ENCODE assay signal across 8 cellular contexts in genomic region chr1:211680752-211681327, GRCh38. TPM values are rescaled to one million over a fixed set of nuclear protein-coding genes. Genes with fewer than 3 reads are reported as not detected.
DNase-seq lines count a peak whose midpoint lies in the region; ATAC-seq and TF ChIP-seq lines count a peak whose summit lies in the region.

No MANE protein-coding gene starts in this region.

- H3K27me3 ChIP-seq in left ventricle myocardium inferior (ENCODE audit: low read depth) (peaks cover 7% of the 10 kb centered on the region), sigmoid colon (no peaks in the 10 kb centered on the region)

- H3K36me3 ChIP-seq in left ventricle myocardium inferior: no peaks in the 10 kb centered on the region
- no peaks in the 10 kb centered on the region for H3K36me3 ChIP-seq in sigmoid colon

- TF ChIP-seq EP300 in sigmoid colon (IDR thresholded peaks at IDR 0.05): no peak

- peak; percentile 93 for TF ChIP-seq CTCF in 22Rv1 (IDR thresholded peaks at IDR 0.05)
- TF ChIP-seq CTCF in left ventricle myocardium inferior (IDR thresholded peaks at IDR 0.05; ENCODE audit: borderline replicate concordance): peak; percentile 73
- peak; percentile 55 to 70 (median 66) for TF ChIP-seq CTCF in sigmoid colon (IDR thresholded peaks at IDR 0.05)

- H3K4me3 ChIP-seq in left ventricle myocardium inferior (no peak overlapping the region), sigmoid colon (no peak overlapping the region)

- H3K9me3 ChIP-seq in left ventricle myocardium inferior (replicated peaks) (no peaks in the 10 kb centered on the region), sigmoid colon (no peaks in the 10 kb centered on the region)

- 1 to 4% methylated on average over 9 of the region's 9 CpGs for WGBS in sigmoid colon, 2 donors

- peak; percentile 60 for ATAC-seq in GM18505 (IDR thresholded peaks at IDR 0.05; ENCODE audit: unreplicated experiment)
- ATAC-seq in HG02970 (IDR thresholded peaks at IDR 0.05; ENCODE audit: low FRiP score, unreplicated experiment): peak; percentile 73

- H3K4me1 ChIP-seq in left ventricle myocardium inferior (peaks cover 2% of the 10 kb centered on the region), sigmoid colon (peaks cover 0 to 3% (median 3%) of the 10 kb centered on the region in 4 donors)

- intact Hi-C loops in left ventricle myocardium inferior (cut with micrococcal nuclease) (no loop called here), sigmoid colon (cut with DNase I) (loop anchor here (2.0 to 10.0 kb wide), 4 partner anchors 150 to 776 kb away; partner anchors contain the start of genes DTL, INTS7 and LPGAT1)

- H3K27ac ChIP-seq in 22Rv1 (no peak overlapping the region), left ventricle myocardium inferior (replicated peaks) (no peak overlapping the region), sigmoid colon (no peak overlapping the region)

- DNase-seq in NCI-H1694 treated with DMSO at 0.1 percent for 48 hours (lab: John Stamatoyannopoulos, UW) (peak; percentile 94), T-helper 1 cell (peak; percentile 58 to 85 (median 73)), left ventricle myocardium inferior (peak; percentile 46), sigmoid colon (peak; percentile 78)
- DNase-seq in activated naive CD8-positive, alpha-beta T cell treated with anti-CD3 and anti-CD28 coated beads, Interleukin-2, amount 50 U/mL, for 16 hours (ENCODE audit: low read depth, low spot score): peak; percentile 47

- TF ChIP-seq POLR2A in GM18505 (IDR thresholded peaks at IDR 0.05; ENCODE audit: borderline replicate concordance, extremely low read depth, insufficient read depth, insufficient read length) (no peak), sigmoid colon (IDR thresholded peaks at IDR 0.05) (no peak)

RNA-seq across cellular contexts. Expression of gene NEK2, which starts 5.4 kb away (rescaled TPM):
- total RNA-seq in left ventricle myocardium inferior (0.19 TPM), sigmoid colon (1 to 10 TPM in 1 of 4 donors, under 1 TPM in 1, not detected in 2; 0.41 to 1.9 TPM)
- polyA plus RNA-seq in sigmoid colon: 10 to 100 TPM in 1 of 3 donors, 1 to 10 TPM in 2; 1.8 to 11.5 (median 8.1) TPM
